ENCODE assay signal across 10 cellular contexts in the genomic region with DNA sequence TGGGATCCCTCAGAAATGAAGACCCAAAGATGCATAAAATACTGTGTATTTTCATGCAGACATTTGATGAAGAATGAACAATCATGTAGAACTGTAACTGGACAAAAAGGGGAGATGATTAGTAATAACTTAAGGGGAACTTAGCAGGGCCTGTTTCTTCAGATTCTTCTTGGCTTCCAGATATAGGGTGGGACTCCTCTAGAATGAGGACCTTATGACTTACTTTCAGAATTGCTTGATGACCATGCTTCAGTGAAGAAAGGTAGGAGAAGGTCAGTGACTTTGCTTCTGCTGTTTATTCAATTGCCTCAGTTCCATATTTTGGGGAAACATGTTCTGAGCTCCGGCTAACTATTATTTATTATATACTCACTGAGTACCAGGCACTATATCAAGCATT.
"Had no signal": no experiment of that assay in that cellular context is flagged by ENCODE, and none has a peak within 500 bp of the region (broad histone marks: within the 10 kb centered on the region; RNA-seq: fewer than 3 reads in every experiment).

No MANE protein-coding gene starts in this region.

- H3K27ac ChIP-seq: GM23248, HL-60 had no signal

- ATAC-seq: HCT116, HepG2 had no signal

- H3K27me3 Mint-ChIP-seq: IgD-negative memory B cell had no signal

- H3K4me3 Mint-ChIP-seq: HFFc6, IgD-negative memory B cell had no signal

- H3K27ac Mint-ChIP-seq: HFFc6, IgD-negative memory B cell had no signal

- H3K9me3 ChIP-seq: HAP-1 had no signal

- H3K36me3 ChIP-seq: HAP-1 had no signal

- H3K36me3 Mint-ChIP-seq: IgD-negative memory B cell had no signal

- DNase-seq: GM23248, GOT3, H7, HFFc6, KBM-7 had no signal

- H3K4me3 ChIP-seq: GM23248, HAP-1 had no signal

- H3K4me1 Mint-ChIP-seq: IgD-negative memory B cell had no signal
